Comparison of ENCODE assay signal across 20 cellular contexts in genomic region chr5:26148569-26149107, GRCh38.
"Had no signal": no experiment of that assay in that cellular context is flagged by ENCODE, and none has a peak within 500 bp of the region (broad histone marks: within the 10 kb centered on the region; RNA-seq: fewer than 3 reads in every experiment).

No MANE protein-coding gene starts in this region.

- H3K9me3 ChIP-seq: adrenal gland, breast epithelium, esophagus muscularis mucosa, ovary, right lobe of liver, thoracic aorta, upper lobe of left lung had no signal

- H3K27me3 ChIP-seq: adrenal gland, breast epithelium, esophagus muscularis mucosa, ovary, right lobe of liver, upper lobe of left lung had no signal

- H3K27ac Mint-ChIP-seq: activated naive CD4-positive, alpha-beta T cell treated with anti-CD3 and anti-CD28 coated beads, Interleukin-2, amount 50 U/mL, for 72 hours; stimulated activated memory B cell treated with anti-CD40 and anti-IgM and Interleukin-4, amounts not matched to agents 10 μg/mL and 1 μg/mL and 100 μg/mL, for 72 hours; T-helper 1 cell treated with Interleukin-12 subunit alpha and Interleukin-12 subunit beta and Interleukin-4 antibody, amounts not matched to agents 30 μg/mL and 1 μg/mL, for 36 hours had no signal

- H3K36me3 Mint-ChIP-seq: stimulated activated memory B cell treated with anti-CD40 and anti-IgM and Interleukin-4, amounts not matched to agents 10 μg/mL and 1 μg/mL and 100 μg/mL, for 72 hours had no signal

- DNase-seq: activated CD4-positive, alpha-beta T cell treated with anti-CD3 and anti-CD28 coated beads, Interleukin-2, amount 50 U/mL, for 4 hours; activated gamma-delta T cell treated with Interleukin-2 at 50 U/mL for 16 hours; adrenal gland; cortex of kidney; effector CD4-positive, alpha-beta T cell; mammary epithelial cell; ovary; right lobe of liver; stimulated activated CD4-positive, alpha-beta T cell treated with anti-CD3 and anti-CD28 coated beads, Interleukin-4, amount 100 ng/mL, for 4 hours; upper lobe of left lung had no signal

- H3K27ac ChIP-seq: adrenal gland, breast epithelium, esophagus muscularis mucosa, ovary, right lobe of liver, thoracic aorta, upper lobe of left lung, VCaP had no signal

- H3K4me3 Mint-ChIP-seq: neural crest cell; stimulated activated memory B cell treated with anti-CD40 and anti-IgM and Interleukin-4, amounts not matched to agents 10 μg/mL and 1 μg/mL and 100 μg/mL, for 72 hours; T-helper 1 cell treated with Interleukin-12 subunit alpha and Interleukin-12 subunit beta and Interleukin-4 antibody, amounts not matched to agents 30 μg/mL and 1 μg/mL, for 36 hours had no signal

- H3K27me3 Mint-ChIP-seq: stimulated activated memory B cell treated with anti-CD40 and anti-IgM and Interleukin-4, amounts not matched to agents 10 μg/mL and 1 μg/mL and 100 μg/mL, for 72 hours had no signal

- ATAC-seq: activated naive CD4-positive, alpha-beta T cell treated with anti-CD3 and anti-CD28 coated beads, Interleukin-2, amount 50 U/mL, for 72 hours; left lobe of liver; right lobe of liver; stimulated activated memory B cell treated with anti-CD40 and anti-IgM and Interleukin-4, amounts not matched to agents 10 μg/mL and 1 μg/mL and 100 μg/mL, for 72 hours had no signal

- H3K4me3 ChIP-seq: adrenal gland, breast epithelium, esophagus muscularis mucosa, ovary, right lobe of liver, smooth muscle cell, thoracic aorta, upper lobe of left lung had no signal

- H3K4me1 ChIP-seq: adrenal gland, breast epithelium, esophagus muscularis mucosa, right lobe of liver, upper lobe of left lung had no signal

- H3K36me3 ChIP-seq: adrenal gland, breast epithelium, esophagus muscularis mucosa, ovary, right lobe of liver, thoracic aorta, upper lobe of left lung had no signal

- H3K4me2 ChIP-seq: smooth muscle cell had no signal

- H3K4me1 Mint-ChIP-seq: stimulated activated memory B cell treated with anti-CD40 and anti-IgM and Interleukin-4, amounts not matched to agents 10 μg/mL and 1 μg/mL and 100 μg/mL, for 72 hours had no signal
